In genomic region chr1:223772771-223773160, GRCh38 we compare ENCODE assay signal across 11 cellular contexts.
A peak's percentile ranks its signal among the peaks of the same experiment; 100 is the strongest.
DNase-seq lines count a peak whose midpoint lies in the region; ATAC-seq and TF ChIP-seq lines count a peak whose summit lies in the region.
"Had no signal": no experiment of that assay in that cellular context is flagged by ENCODE, and none has a peak within 500 bp of the region (broad histone marks: within the 10 kb centered on the region; RNA-seq: fewer than 3 reads in every experiment).

No MANE protein-coding gene starts in this region.

- peak overlapping the region; percentile 38; the same call in 1 of the 2 replicates for H3K27ac ChIP-seq in IMR-90 (ENCODE audit: insufficient read depth, low read length)
- H3K27ac ChIP-seq in endodermal cell (ENCODE audit: low read depth, low read length), result no peak overlapping the region
- H3K27ac ChIP-seq in gastrocnemius medialis, result peak overlapping the region in 3 of 4 donors; percentile 47 to 62 (median 62)

- in situ Hi-C loops in IMR-90 (cut with MboI; ENCODE audit: low sequenced_read_pairs) (no loop called here), gastrocnemius medialis (cut with MboI; ENCODE audit: low sequenced_read_pairs in 4 of 4) (no loop called here)

- peak overlapping the region; percentile 50 for H4K91ac ChIP-seq in IMR-90 (ENCODE audit: insufficient read depth, low read depth, low read length)

- no peak for TF ChIP-seq RAD21 in IMR-90 (IDR thresholded peaks at IDR 0.05; ENCODE audit: low read length)

- no peak for TF ChIP-seq CTCF in IMR-90 (conservative IDR thresholded peaks at IDR 0.05; ENCODE audit: low read depth, low read length)
- no peak for TF ChIP-seq CTCF in endodermal cell (conservative IDR thresholded peaks at IDR 0.05)
- TF ChIP-seq CTCF in gastrocnemius medialis (IDR thresholded peaks at IDR 0.05 in 4 of 5, conservative IDR thresholded peaks at IDR 0.05 in 1 of 5), result no peak
- no peak for TF ChIP-seq CTCF in GM10266 (IDR thresholded peaks at IDR 0.05; ENCODE audit: control insufficient read depth, insufficient read depth, low read depth, missing control alignments)

- H3K27me3 Mint-ChIP-seq in endodermal cell (ENCODE audit: insufficient read depth), result no peaks in the 10 kb centered on the region

- H3K4me3 ChIP-seq in IMR-90 (ENCODE audit: insufficient read depth, low read depth, low read length), result no peak overlapping the region
- H3K4me3 ChIP-seq in endodermal cell (ENCODE audit: low read length), result no peak overlapping the region
- H3K4me3 ChIP-seq in gastrocnemius medialis, result no peak overlapping the region

- peak overlapping the region; percentile 22 for H3K4me3 Mint-ChIP-seq in endodermal cell
- H3K4me3 Mint-ChIP-seq: activated CD8-positive, alpha-beta T cell treated with anti-CD3 and anti-CD28 coated beads, Interleukin-2, amount 10 ng/mL, durations not matched to agents 7 days and 5 days had no signal

- H2AK5ac ChIP-seq in IMR-90 (ENCODE audit: low read depth, low read length), result no peak overlapping the region

- peak overlapping the region in 1 of 2 experiments; percentile 33; a peak in 1 of 4 replicates for H4K8ac ChIP-seq in IMR-90 (ENCODE audit: low read depth in 2 of 2, low read length in 2 of 2)

- intact Hi-C loops in IMR-90 (cut with micrococcal nuclease), result no loop called here
- intact Hi-C loops in gastrocnemius medialis (cut with DNase I; ENCODE audit: low total_unique reads), result no loop called here

- no peak overlapping the region for H2BK120ac ChIP-seq in IMR-90 (ENCODE audit: low read depth, low read length)

- peaks cover 34% of the 10 kb centered on the region for H3K4me1 Mint-ChIP-seq in endodermal cell

- dilution Hi-C loops in IMR-90 (cut with HindIII; ENCODE audit: low sequenced_read_pairs, unreplicated experiment), result no loop called here

- H3K36me3 ChIP-seq in IMR-90 (ENCODE audit: control insufficient read depth, insufficient read depth, low read length), result peaks cover 60% of the 10 kb centered on the region
- peaks cover 74% of the 10 kb centered on the region for H3K36me3 ChIP-seq in endodermal cell (ENCODE audit: control insufficient read depth, insufficient read depth, low read length)
- peaks cover 0 to 86% of the 10 kb centered on the region in 2 donors for H3K36me3 ChIP-seq in gastrocnemius medialis

- H3K27ac Mint-ChIP-seq in endodermal cell, result peak overlapping the region; percentile 64
- H3K27ac Mint-ChIP-seq: activated CD8-positive, alpha-beta T cell treated with anti-CD3 and anti-CD28 coated beads, Interleukin-2, amount 10 ng/mL, durations not matched to agents 7 days and 5 days had no signal

- DNase-seq in COLO668 (lab: John Stamatoyannopoulos, UW; ENCODE audit: unreplicated experiment) (peak; percentile 16), IMR-90 (no peak), endodermal cell (peak; percentile 61), gastrocnemius medialis (no peak), GOT3 (lab: John Stamatoyannopoulos, UW) (no peak), cortex of kidney (lab: John Stamatoyannopoulos, UW) (no peak), GM10266 (ENCODE audit: extremely low spot score) (no peak)
- DNase-seq: activated CD8-positive, alpha-beta T cell treated with anti-CD3 and anti-CD28 coated beads, Interleukin-2, amount 10 ng/mL, durations not matched to agents 7 days and 5 days; NCI-H1105 treated with DMSO at 0.1 percent for 48 hours; NCI-H82 had no signal

- ATAC-seq in IMR-90 (ENCODE audit: low read depth) (no peak), gastrocnemius medialis (no peak), GM18498 (IDR thresholded peaks at IDR 0.05; ENCODE audit: unreplicated experiment) (no peak)
- ATAC-seq: activated CD8-positive, alpha-beta T cell treated with anti-CD3 and anti-CD28 coated beads, Interleukin-2, amount 10 ng/mL, durations not matched to agents 7 days and 5 days had no signal

- no peaks in the 10 kb centered on the region for H3K27me3 ChIP-seq in IMR-90 (ENCODE audit: control insufficient read depth, insufficient read depth, low read length)
- no peaks in the 10 kb centered on the region for H3K27me3 ChIP-seq in endodermal cell (ENCODE audit: control insufficient read depth, insufficient read depth, low read length, poor library complexity, severe bottlenecking)
- H3K27me3 ChIP-seq in gastrocnemius medialis, result no peaks in the 10 kb centered on the region

- H4K20me1 ChIP-seq in IMR-90 (ENCODE audit: insufficient read depth, low read length), result peaks cover 12% of the 10 kb centered on the region

- no TSS peak for BruUV-seq in IMR-90 (replicated peaks; lab: Mats Ljungman, UMichigan)

- peaks cover 4% of the 10 kb centered on the region for H3K9me3 Mint-ChIP-seq in endodermal cell

- peaks cover 65% of the 10 kb centered on the region for H3K36me3 Mint-ChIP-seq in endodermal cell (ENCODE audit: low read depth)

- CTCF ChIA-PET in IMR-90 (lab: Yijun Ruan, JAX), result interaction anchor here (0.7 kb wide), 1 partner anchor 11 kb away, joined by 4 read pairs; no protein-coding TSS in a partner anchor

- no peak overlapping the region for H2BK15ac ChIP-seq in IMR-90 (ENCODE audit: low read depth, low read length)

- H3K9ac ChIP-seq in IMR-90 (ENCODE audit: low read depth, low read length) (no peak overlapping the region), endodermal cell (ENCODE audit: extremely low read depth, low read length, poor library complexity, severe bottlenecking) (no peak overlapping the region)

- peak overlapping the region; percentile 94 for H2BK5ac ChIP-seq in IMR-90 (ENCODE audit: low read depth, low read length, poor library complexity, severe bottlenecking)

- no peak overlapping the region; the same call in 1 of the 2 replicates for H3K14ac ChIP-seq in IMR-90 (replicated peaks; ENCODE audit: low read depth, low read length)

- H4K5ac ChIP-seq in IMR-90 (ENCODE audit: low read depth, low read length), result no peak overlapping the region

- no peak overlapping the region for H3K4me2 ChIP-seq in IMR-90 (ENCODE audit: low read depth, low read length)

- H2AK9ac ChIP-seq in IMR-90 (replicated peaks; ENCODE audit: low read depth, low read length, poor library complexity), result no peak overlapping the region

- POLR2A ChIA-PET in IMR-90 (lab: Charles Lee; ENCODE audit: unreplicated experiment), result interaction anchor here (1.0 to 1.6 kb wide), 2 partner anchors 71 to 73 kb away, joined by 3 to 7 read pairs; no protein-coding TSS in a partner anchor

- no peak overlapping the region for H2AFZ ChIP-seq in IMR-90 (replicated peaks; ENCODE audit: low read length, poor library complexity)

- WGBS in IMR-90 (ENCODE audit: extremely low coverage in 2 of 2, insufficient read length in 1 of 2), 2 experiments, result 60% methylated on average over 1 of the region's 5 CpGs; no CpG with 5 or more reads in 1 of the 2 experiments
- 83 to 96% methylated on average over 5 of the region's 5 CpGs for WGBS in endodermal cell (ENCODE audit: insufficient coverage in 1 of 2, insufficient read length in 1 of 2), 2 experiments

- H3K9me3 ChIP-seq in IMR-90 (ENCODE audit: control insufficient read depth, insufficient read depth, low read length) (no peaks in the 10 kb centered on the region), endodermal cell (ENCODE audit: control insufficient read depth, low read length) (peaks cover 6% of the 10 kb centered on the region), gastrocnemius medialis (no peaks in the 10 kb centered on the region)

- H3K9me1 ChIP-seq in IMR-90 (ENCODE audit: insufficient read depth, low read length), result peaks cover 12% of the 10 kb centered on the region

- H2BK20ac ChIP-seq in IMR-90 (ENCODE audit: low read depth, low read length), result no peak overlapping the region

- TF ChIP-seq POLR2A in IMR-90 (IDR thresholded peaks at IDR 0.05; ENCODE audit: low read depth, low read length), result no peak
- TF ChIP-seq POLR2A in gastrocnemius medialis (IDR thresholded peaks at IDR 0.05), result no peak

- H3K4ac ChIP-seq in IMR-90 (ENCODE audit: low read depth, low read length), result no peak overlapping the region

- H3K23ac ChIP-seq in IMR-90 (ENCODE audit: low read depth, low read length), result no peak overlapping the region

- H3K56ac ChIP-seq in IMR-90 (ENCODE audit: extremely low read depth, insufficient read depth, low read length), result no peak overlapping the region

- peaks cover 24% of the 10 kb centered on the region for H3K4me1 ChIP-seq in IMR-90 (ENCODE audit: control insufficient read depth, insufficient read depth, low read length)
- peaks cover 4% of the 10 kb centered on the region for H3K4me1 ChIP-seq in endodermal cell (ENCODE audit: control insufficient read depth, insufficient read depth, low read length)
- peaks cover 6 to 15% of the 10 kb centered on the region in 2 donors for H3K4me1 ChIP-seq in gastrocnemius medialis

- H3K79me1 ChIP-seq in IMR-90 (ENCODE audit: low read depth in 1 of 2, low read length in 2 of 2), result peaks cover 18 to 39% of the 10 kb centered on the region in 2 experiments

- no peak overlapping the region for H3K18ac ChIP-seq in IMR-90 (ENCODE audit: low read depth, low read length)

TF ChIP-seq in IMR-90, 13 proteins besides CTCF, POLR2A, EP300 and RAD21:
- TF ChIP-seq NFE2L2 (IDR thresholded peaks at IDR 0.05; ENCODE audit: low read depth, low read length) (no peak), MAFK (IDR thresholded peaks at IDR 0.05; ENCODE audit: low read depth, low read length) (no peak), CHD1 (IDR thresholded peaks at IDR 0.05; ENCODE audit: low read depth, low read length) (no peak), SMC3 (IDR thresholded peaks at IDR 0.05; ENCODE audit: low read depth, low read length) (no peak), RFX5 (IDR thresholded peaks at IDR 0.05; ENCODE audit: low read depth, low read length) (no peak), MAZ (IDR thresholded peaks at IDR 0.05; ENCODE audit: borderline replicate concordance, low read depth, low read length) (no peak), CEBPB (IDR thresholded peaks at IDR 0.05; ENCODE audit: low read depth, low read length) (no peak)

Comparison
In these comparisons a context has a peak if more than half of its experiments do, and no peak if none do; other contexts are left out.
1. DNase-seq: peak in COLO668 (single experiment) and endodermal cell (single experiment); none in IMR-90 (single experiment), gastrocnemius medialis (0 of 2), GOT3 (single experiment), cortex of kidney (single experiment) and GM10266 (single experiment).